2 cellular contexts compared by ENCODE assay signal in the genomic region with DNA sequence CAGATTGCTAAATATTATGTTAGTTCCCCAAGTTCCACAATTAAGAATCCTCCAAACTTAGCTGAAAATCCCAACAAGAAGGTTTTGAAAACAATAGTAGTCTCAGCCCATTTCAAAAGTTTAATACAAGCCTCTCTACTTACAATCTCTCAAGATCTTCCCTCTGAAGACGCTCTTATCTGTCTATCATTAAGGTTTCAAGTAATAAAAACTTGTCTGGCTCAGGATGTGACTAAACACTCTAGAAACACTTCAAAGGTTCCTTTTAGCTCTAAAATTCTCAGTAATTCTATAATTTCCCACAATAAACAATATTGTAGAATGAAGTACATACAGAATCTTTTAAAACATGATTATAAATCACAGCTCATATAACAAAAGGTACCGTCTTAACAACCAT.
TF ChIP-seq lines count a peak whose summit lies in the region.

No MANE protein-coding gene starts in this region.

TF ChIP-seq in SK-N-SH, 30 proteins besides CTCF, POLR2A, EP300 and RAD21:
- TF ChIP-seq, protein P1, sequence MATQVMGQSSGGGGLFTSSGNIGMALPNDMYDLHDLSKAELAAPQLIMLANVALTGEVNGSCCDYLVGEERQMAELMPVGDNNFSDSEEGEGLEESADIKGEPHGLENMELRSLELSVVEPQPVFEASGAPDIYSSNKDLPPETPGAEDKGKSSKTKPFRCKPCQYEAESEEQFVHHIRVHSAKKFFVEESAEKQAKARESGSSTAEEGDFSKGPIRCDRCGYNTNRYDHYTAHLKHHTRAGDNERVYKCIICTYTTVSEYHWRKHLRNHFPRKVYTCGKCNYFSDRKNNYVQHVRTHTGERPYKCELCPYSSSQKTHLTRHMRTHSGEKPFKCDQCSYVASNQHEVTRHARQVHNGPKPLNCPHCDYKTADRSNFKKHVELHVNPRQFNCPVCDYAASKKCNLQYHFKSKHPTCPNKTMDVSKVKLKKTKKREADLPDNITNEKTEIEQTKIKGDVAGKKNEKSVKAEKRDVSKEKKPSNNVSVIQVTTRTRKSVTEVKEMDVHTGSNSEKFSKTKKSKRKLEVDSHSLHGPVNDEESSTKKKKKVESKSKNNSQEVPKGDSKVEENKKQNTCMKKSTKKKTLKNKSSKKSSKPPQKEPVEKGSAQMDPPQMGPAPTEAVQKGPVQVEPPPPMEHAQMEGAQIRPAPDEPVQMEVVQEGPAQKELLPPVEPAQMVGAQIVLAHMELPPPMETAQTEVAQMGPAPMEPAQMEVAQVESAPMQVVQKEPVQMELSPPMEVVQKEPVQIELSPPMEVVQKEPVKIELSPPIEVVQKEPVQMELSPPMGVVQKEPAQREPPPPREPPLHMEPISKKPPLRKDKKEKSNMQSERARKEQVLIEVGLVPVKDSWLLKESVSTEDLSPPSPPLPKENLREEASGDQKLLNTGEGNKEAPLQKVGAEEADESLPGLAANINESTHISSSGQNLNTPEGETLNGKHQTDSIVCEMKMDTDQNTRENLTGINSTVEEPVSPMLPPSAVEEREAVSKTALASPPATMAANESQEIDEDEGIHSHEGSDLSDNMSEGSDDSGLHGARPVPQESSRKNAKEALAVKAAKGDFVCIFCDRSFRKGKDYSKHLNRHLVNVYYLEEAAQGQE (IDR thresholded peaks at IDR 0.05; ENCODE audit: low read depth, low read length) = no peak
- TF ChIP-seq RFX5 (IDR thresholded peaks at IDR 0.05; ENCODE audit: low read length) = no peak
- no peak for TF ChIP-seq RCOR1 (IDR thresholded peaks at IDR 0.05; ENCODE audit: low read length)
- TF ChIP-seq, protein P2, sequence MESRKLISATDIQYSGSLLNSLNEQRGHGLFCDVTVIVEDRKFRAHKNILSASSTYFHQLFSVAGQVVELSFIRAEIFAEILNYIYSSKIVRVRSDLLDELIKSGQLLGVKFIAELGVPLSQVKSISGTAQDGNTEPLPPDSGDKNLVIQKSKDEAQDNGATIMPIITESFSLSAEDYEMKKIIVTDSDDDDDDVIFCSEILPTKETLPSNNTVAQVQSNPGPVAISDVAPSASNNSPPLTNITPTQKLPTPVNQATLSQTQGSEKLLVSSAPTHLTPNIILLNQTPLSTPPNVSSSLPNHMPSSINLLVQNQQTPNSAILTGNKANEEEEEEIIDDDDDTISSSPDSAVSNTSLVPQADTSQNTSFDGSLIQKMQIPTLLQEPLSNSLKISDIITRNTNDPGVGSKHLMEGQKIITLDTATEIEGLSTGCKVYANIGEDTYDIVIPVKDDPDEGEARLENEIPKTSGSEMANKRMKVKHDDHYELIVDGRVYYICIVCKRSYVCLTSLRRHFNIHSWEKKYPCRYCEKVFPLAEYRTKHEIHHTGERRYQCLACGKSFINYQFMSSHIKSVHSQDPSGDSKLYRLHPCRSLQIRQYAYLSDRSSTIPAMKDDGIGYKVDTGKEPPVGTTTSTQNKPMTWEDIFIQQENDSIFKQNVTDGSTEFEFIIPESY (IDR thresholded peaks at IDR 0.05; ENCODE audit: borderline replicate concordance, low read depth) = no peak
- TF ChIP-seq MXI1 (IDR thresholded peaks at IDR 0.05; ENCODE audit: low read depth, low read length) = no peak
- TF ChIP-seq TCF12 (IDR thresholded peaks at IDR 0.05) = no peak
- TF ChIP-seq MEF2A (IDR thresholded peaks at IDR 0.05; ENCODE audit: borderline replicate concordance, low read depth) = no peak

TF ChIP-seq in SK-N-SH treated with all-trans-retinoic acid at 6 μM for 48 hours, 23 proteins besides CTCF, POLR2A, EP300 and RAD21 (continued from another document):
- TF ChIP-seq BACH2 (CRISPR knock-in tag; IDR thresholded peaks at IDR 0.05; ENCODE audit: borderline replicate concordance) (no peak), ARNTL (CRISPR knock-in tag; IDR thresholded peaks at IDR 0.05; ENCODE audit: borderline replicate concordance, low read depth) (no peak), GLIS3 (CRISPR knock-in tag; IDR thresholded peaks at IDR 0.05) (no peak), PPARA (CRISPR knock-in tag; IDR thresholded peaks at IDR 0.05; ENCODE audit: borderline replicate concordance) (no peak), ISL1 (CRISPR knock-in tag; IDR thresholded peaks at IDR 0.05) (no peak), CSDC2 (CRISPR knock-in tag; IDR thresholded peaks at IDR 0.05) (no peak), TCF4 (CRISPR knock-in tag; IDR thresholded peaks at IDR 0.05; ENCODE audit: borderline replicate concordance) (no peak), ZC3H10 (CRISPR knock-in tag; IDR thresholded peaks at IDR 0.05) (no peak)
- TF ChIP-seq, protein P3, sequence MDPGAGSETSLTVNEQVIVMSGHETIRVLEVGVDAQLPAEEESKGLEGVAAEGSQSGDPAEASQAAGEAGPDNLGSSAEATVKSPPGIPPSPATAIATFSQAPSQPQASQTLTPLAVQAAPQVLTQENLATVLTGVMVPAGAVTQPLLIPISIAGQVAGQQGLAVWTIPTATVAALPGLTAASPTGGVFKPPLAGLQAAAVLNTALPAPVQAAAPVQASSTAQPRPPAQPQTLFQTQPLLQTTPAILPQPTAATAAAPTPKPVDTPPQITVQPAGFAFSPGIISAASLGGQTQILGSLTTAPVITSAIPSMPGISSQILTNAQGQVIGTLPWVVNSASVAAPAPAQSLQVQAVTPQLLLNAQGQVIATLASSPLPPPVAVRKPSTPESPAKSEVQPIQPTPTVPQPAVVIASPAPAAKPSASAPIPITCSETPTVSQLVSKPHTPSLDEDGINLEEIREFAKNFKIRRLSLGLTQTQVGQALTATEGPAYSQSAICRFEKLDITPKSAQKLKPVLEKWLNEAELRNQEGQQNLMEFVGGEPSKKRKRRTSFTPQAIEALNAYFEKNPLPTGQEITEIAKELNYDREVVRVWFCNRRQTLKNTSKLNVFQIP (CRISPR knock-in tag; IDR thresholded peaks at IDR 0.05; ENCODE audit: borderline replicate concordance, low read depth) = no peak
- TF ChIP-seq, protein P4, sequence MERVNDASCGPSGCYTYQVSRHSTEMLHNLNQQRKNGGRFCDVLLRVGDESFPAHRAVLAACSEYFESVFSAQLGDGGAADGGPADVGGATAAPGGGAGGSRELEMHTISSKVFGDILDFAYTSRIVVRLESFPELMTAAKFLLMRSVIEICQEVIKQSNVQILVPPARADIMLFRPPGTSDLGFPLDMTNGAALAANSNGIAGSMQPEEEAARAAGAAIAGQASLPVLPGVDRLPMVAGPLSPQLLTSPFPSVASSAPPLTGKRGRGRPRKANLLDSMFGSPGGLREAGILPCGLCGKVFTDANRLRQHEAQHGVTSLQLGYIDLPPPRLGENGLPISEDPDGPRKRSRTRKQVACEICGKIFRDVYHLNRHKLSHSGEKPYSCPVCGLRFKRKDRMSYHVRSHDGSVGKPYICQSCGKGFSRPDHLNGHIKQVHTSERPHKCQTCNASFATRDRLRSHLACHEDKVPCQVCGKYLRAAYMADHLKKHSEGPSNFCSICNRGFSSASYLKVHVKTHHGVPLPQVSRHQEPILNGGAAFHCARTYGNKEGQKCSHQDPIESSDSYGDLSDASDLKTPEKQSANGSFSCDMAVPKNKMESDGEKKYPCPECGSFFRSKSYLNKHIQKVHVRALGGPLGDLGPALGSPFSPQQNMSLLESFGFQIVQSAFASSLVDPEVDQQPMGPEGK (CRISPR knock-in tag; IDR thresholded peaks at IDR 0.05; ENCODE audit: borderline replicate concordance) = no peak
